In genomic region chr6:11815231-11815630, GRCh38 we compare ENCODE assay signal across 16 cellular contexts. TPM values are rescaled to one million over a fixed set of nuclear protein-coding genes. Genes with fewer than 3 reads are reported as not detected.
DNase-seq lines count a peak whose midpoint lies in the region; ATAC-seq, FAIRE-seq and TF ChIP-seq lines count a peak whose summit lies in the region.
"Had no signal": no experiment of that assay in that cellular context is flagged by ENCODE, and none has a peak within 500 bp of the region (broad histone marks: within the 10 kb centered on the region; RNA-seq: fewer than 3 reads in every experiment).

No MANE protein-coding gene starts in this region.

- DNase-seq in A172 (ENCODE audit: low spot score) (peak; percentile 21), HS-27A (ENCODE audit: low read depth) (peak; percentile 29), bronchial epithelial cell (ENCODE audit: low read depth) (peak; percentile 75), kidney epithelial cell (ENCODE audit: low read depth) (peak; percentile 71), NCI-H1105 treated with DMSO at 0.1 percent for 48 hours (lab: John Stamatoyannopoulos, UW) (no peak), amygdala (lab: John Stamatoyannopoulos, UW) (no peak)
- DNase-seq in activated naive CD4-positive, alpha-beta T cell treated with anti-CD3 and anti-CD28 coated beads, Interleukin-2, amount 50 U/mL, for 16 hours, result no peak
- DNase-seq: activated CD4-positive, CD25-positive, alpha-beta regulatory T cell; activated CD8-positive, alpha-beta memory T cell treated with anti-CD3 and anti-CD28 coated beads, Interleukin-2, amount 50 U/mL, for 48 hours; glutamatergic neuron; left colon; NCI-H2171; testis had no signal

- H3K4me3 ChIP-seq in bronchial epithelial cell (ENCODE audit: low read depth, low read length) (no peak overlapping the region), kidney epithelial cell (ENCODE audit: low read depth, low read length) (no peak overlapping the region)
- H3K4me3 ChIP-seq: testis had no signal

- no peak for TF ChIP-seq CTCF in bronchial epithelial cell (IDR thresholded peaks at IDR 0.05; ENCODE audit: insufficient read depth, low read length, severe bottlenecking)
- no peak for TF ChIP-seq CTCF in kidney epithelial cell (IDR thresholded peaks at IDR 0.05; ENCODE audit: insufficient read depth, low read length, poor library complexity, severe bottlenecking)

- H3K36me3 ChIP-seq in bronchial epithelial cell (ENCODE audit: control insufficient read depth, insufficient read depth, low read length) (no peaks in the 10 kb centered on the region), kidney epithelial cell (ENCODE audit: control insufficient read depth, insufficient read depth, low read length) (no peaks in the 10 kb centered on the region)

- FAIRE-seq in bronchial epithelial cell (lab: Jason Lieb, UNC), result no peak
- FAIRE-seq: A204.1 had no signal

- H3K27me3 ChIP-seq in bronchial epithelial cell (ENCODE audit: control insufficient read depth, insufficient read depth, low read length), result no peaks in the 10 kb centered on the region
- no peaks in the 10 kb centered on the region for H3K27me3 ChIP-seq in kidney epithelial cell (ENCODE audit: control insufficient read depth, insufficient read depth, low read length)
- H3K27me3 ChIP-seq: testis had no signal

- no peak for ATAC-seq in GM18909 (IDR thresholded peaks at IDR 0.05; ENCODE audit: poor library complexity, unreplicated experiment)
- ATAC-seq: activated naive CD4-positive, alpha-beta T cell treated with anti-CD3 and anti-CD28 coated beads, Interleukin-2, amount 50 U/mL, for 72 hours; left colon had no signal

RNA-seq across cellular contexts. Expression of gene ADTRP, which starts 36.6 kb away (rescaled TPM):
- total RNA-seq in A172 (2014; rRNA removed; shearing (Covaris generic)), result 1.9 and 3.9 TPM in 2 replicates
- total RNA-seq in bronchial epithelial cell (11.3 and 17.6 TPM in 2 replicates), kidney epithelial cell (1.5 and 4.6 TPM in 2 replicates)

Comparison
In these comparisons a context has a peak if more than half of its experiments do, and no peak if none do; other contexts are left out.
1. DNase-seq: peak in A172 (single experiment), HS-27A (single experiment), bronchial epithelial cell (single experiment) and kidney epithelial cell (single experiment); none in NCI-H1105 treated with DMSO at 0.1 percent for 48 hours (single experiment), activated naive CD4-positive, alpha-beta T cell treated with anti-CD3 and anti-CD28 coated beads, Interleukin-2, amount 50 U/mL, for 16 hours (single experiment) and amygdala (0 of 56).